Comparison of ENCODE assay signal across 24 cellular contexts in the genomic region with DNA sequence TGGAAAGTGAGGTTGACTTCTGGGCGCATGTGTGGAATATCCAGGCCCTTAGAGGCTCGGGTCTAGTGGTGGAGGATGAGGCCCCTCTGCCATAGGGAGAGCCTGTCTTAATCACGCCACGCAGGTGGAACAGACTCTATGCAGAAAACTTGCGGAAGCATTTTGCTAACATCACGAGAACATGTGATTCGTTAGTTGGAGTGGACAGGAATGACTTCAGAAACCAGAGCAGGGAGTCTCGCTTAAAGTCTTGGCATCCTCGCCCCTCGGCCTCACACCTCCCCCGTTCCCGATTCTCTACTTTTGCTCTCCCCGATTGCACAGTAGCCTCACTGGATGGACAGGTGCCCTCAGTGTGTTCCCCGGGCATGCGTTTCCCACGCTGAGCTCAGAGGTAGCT.
DNase-seq lines count a peak whose midpoint lies in the region; ATAC-seq and TF ChIP-seq lines count a peak whose summit lies in the region.
"Had no signal": no experiment of that assay in that cellular context is flagged by ENCODE, and none has a peak within 500 bp of the region (broad histone marks: within the 10 kb centered on the region; RNA-seq: fewer than 3 reads in every experiment).

No MANE protein-coding gene starts in this region.

- H3K9me3 Mint-ChIP-seq in activated naive CD8-positive, alpha-beta T cell treated with anti-CD3 and anti-CD28 coated beads, Interleukin-2, amount 50 U/mL, for 24 hours = no peaks in the 10 kb centered on the region
- H3K9me3 Mint-ChIP-seq: CD14-positive monocyte; CD4-positive, alpha-beta T cell; CD8-positive, alpha-beta memory T cell had no signal

- TF ChIP-seq EP300 in sigmoid colon (IDR thresholded peaks at IDR 0.05) = no peak

- H3K4me3 ChIP-seq in heart right ventricle (no peak overlapping the region), sigmoid colon (no peak overlapping the region)
- H3K4me3 ChIP-seq: A549; BLaER1 treated with 17β-estradiol and CSF1 and Interleukin-3, amounts not matched to agents 10 nM and 100 nM; GM12878; GM23248 had no signal

- H3K36me3 Mint-ChIP-seq in activated naive CD8-positive, alpha-beta T cell treated with anti-CD3 and anti-CD28 coated beads, Interleukin-2, amount 50 U/mL, for 24 hours (ENCODE audit: low read depth) = no peaks in the 10 kb centered on the region
- H3K36me3 Mint-ChIP-seq: CD14-positive monocyte had no signal

- H3K27me3 ChIP-seq in heart right ventricle (no peaks in the 10 kb centered on the region), sigmoid colon (no peaks in the 10 kb centered on the region)
- H3K27me3 ChIP-seq: BE2C; BLaER1 treated with 17β-estradiol and CSF1 and Interleukin-3, amounts not matched to agents 10 nM and 100 nM had no signal

- TF ChIP-seq POLR2A in sigmoid colon (IDR thresholded peaks at IDR 0.05) = no peak

- peaks cover 6% of the 10 kb centered on the region for H3K27me3 Mint-ChIP-seq in activated naive CD8-positive, alpha-beta T cell treated with anti-CD3 and anti-CD28 coated beads, Interleukin-2, amount 50 U/mL, for 24 hours
- H3K27me3 Mint-ChIP-seq: CD8-positive, alpha-beta memory T cell had no signal

- H3K27ac Mint-ChIP-seq in activated naive CD8-positive, alpha-beta T cell treated with anti-CD3 and anti-CD28 coated beads, Interleukin-2, amount 50 U/mL, for 24 hours = no peak overlapping the region
- H3K27ac Mint-ChIP-seq: CD4-positive, alpha-beta T cell had no signal

- no peak overlapping the region for H3K4me3 Mint-ChIP-seq in activated naive CD8-positive, alpha-beta T cell treated with anti-CD3 and anti-CD28 coated beads, Interleukin-2, amount 50 U/mL, for 24 hours
- H3K4me3 Mint-ChIP-seq: CD14-positive monocyte; CD4-positive, alpha-beta T cell; CD8-positive, alpha-beta memory T cell had no signal

- H3K27ac ChIP-seq in heart right ventricle (no peak overlapping the region), sigmoid colon (no peak overlapping the region)
- H3K27ac ChIP-seq: A549; BLaER1 treated with 17β-estradiol and CSF1 and Interleukin-3, amounts not matched to agents 10 nM and 100 nM; GM23248 had no signal

- no peak for TF ChIP-seq CTCF in heart right ventricle (IDR thresholded peaks at IDR 0.05)
- no peak for TF ChIP-seq CTCF in sigmoid colon (IDR thresholded peaks at IDR 0.05)

- WGBS in heart right ventricle, 2 donors = 96 to 98% methylated on average over 16 of the region's 16 CpGs
- WGBS in sigmoid colon, 2 donors = 94 to 95% methylated on average over 16 of the region's 16 CpGs

- no peaks in the 10 kb centered on the region for H3K4me1 ChIP-seq in heart right ventricle
- no peaks in the 10 kb centered on the region for H3K4me1 ChIP-seq in sigmoid colon
- H3K4me1 ChIP-seq: A549, BE2C had no signal

- H3K9me3 ChIP-seq in heart right ventricle (peaks cover 0 to 4% (median 0%) of the 10 kb centered on the region in 11 donors), sigmoid colon (no peaks in the 10 kb centered on the region)
- H3K9me3 ChIP-seq: A549, BE2C had no signal

- H3K4me1 Mint-ChIP-seq in activated naive CD8-positive, alpha-beta T cell treated with anti-CD3 and anti-CD28 coated beads, Interleukin-2, amount 50 U/mL, for 24 hours = no peaks in the 10 kb centered on the region
- H3K4me1 Mint-ChIP-seq: CD14-positive monocyte; CD8-positive, alpha-beta memory T cell had no signal

- H3K36me3 ChIP-seq in heart right ventricle (peaks cover 0 to 4% (median 0%) of the 10 kb centered on the region in 9 donors), sigmoid colon (peaks cover 0 to 4% (median 0%) of the 10 kb centered on the region in 4 donors)
- H3K36me3 ChIP-seq: BE2C had no signal

- ATAC-seq in heart right ventricle = no peak
- no peak for ATAC-seq in activated naive CD8-positive, alpha-beta T cell treated with anti-CD3 and anti-CD28 coated beads, Interleukin-2, amount 50 U/mL, for 24 hours
- no peak for ATAC-seq in SK-N-SH treated with all-trans-retinoic acid at 6 μM for 48 hours
- ATAC-seq: GM12878 had no signal

- intact Hi-C loops in cardiac septum (cut with DNase I) (no loop called here), heart right ventricle (cut with DNase I) (loop anchor here in 1 of 10 donors (10.0 kb wide), 1 partner anchor 210 kb away; no protein-coding TSS in a partner anchor), sigmoid colon (cut with DNase I) (no loop called here)

- DNase-seq in cardiac septum (ENCODE audit: low spot score) (peak; percentile 69), heart right ventricle (no peak), mesenteric fat pad (ENCODE audit: low spot score) (peak; percentile 55), sigmoid colon (peak; percentile 15), NCI-H1105 treated with DMSO at 0.1 percent for 48 hours (lab: John Stamatoyannopoulos, UW) (no peak)
- no peak for DNase-seq in activated naive CD8-positive, alpha-beta T cell treated with anti-CD3 and anti-CD28 coated beads, Interleukin-2, amount 50 U/mL, for 24 hours
- DNase-seq: 8988T; ACHN; AML-193; BE2C; CD4-positive, alpha-beta T cell; CD8-positive, alpha-beta memory T cell; DMS 273 treated with DMSO at 0.1 percent for 48 hours; DMS79; EL; GDM1; GM23248; H7; HCEC 1CT had no signal

TF ChIP-seq in SK-N-SH treated with all-trans-retinoic acid at 6 μM for 48 hours, 23 proteins besides CTCF, POLR2A, EP300 and RAD21:
- TF ChIP-seq OSR1 (CRISPR knock-in tag; IDR thresholded peaks at IDR 0.05) (no peak), RARB (CRISPR knock-in tag; IDR thresholded peaks at IDR 0.05) (no peak), TOX (CRISPR knock-in tag; IDR thresholded peaks at IDR 0.05; ENCODE audit: borderline replicate concordance) (no peak), CSDC2 (CRISPR knock-in tag; IDR thresholded peaks at IDR 0.05) (no peak), PPARA (CRISPR knock-in tag; IDR thresholded peaks at IDR 0.05; ENCODE audit: borderline replicate concordance) (no peak), TCF4 (CRISPR knock-in tag; IDR thresholded peaks at IDR 0.05; ENCODE audit: borderline replicate concordance) (no peak), SNAI2 (CRISPR knock-in tag; IDR thresholded peaks at IDR 0.05) (no peak)
- TF ChIP-seq, protein P1, sequence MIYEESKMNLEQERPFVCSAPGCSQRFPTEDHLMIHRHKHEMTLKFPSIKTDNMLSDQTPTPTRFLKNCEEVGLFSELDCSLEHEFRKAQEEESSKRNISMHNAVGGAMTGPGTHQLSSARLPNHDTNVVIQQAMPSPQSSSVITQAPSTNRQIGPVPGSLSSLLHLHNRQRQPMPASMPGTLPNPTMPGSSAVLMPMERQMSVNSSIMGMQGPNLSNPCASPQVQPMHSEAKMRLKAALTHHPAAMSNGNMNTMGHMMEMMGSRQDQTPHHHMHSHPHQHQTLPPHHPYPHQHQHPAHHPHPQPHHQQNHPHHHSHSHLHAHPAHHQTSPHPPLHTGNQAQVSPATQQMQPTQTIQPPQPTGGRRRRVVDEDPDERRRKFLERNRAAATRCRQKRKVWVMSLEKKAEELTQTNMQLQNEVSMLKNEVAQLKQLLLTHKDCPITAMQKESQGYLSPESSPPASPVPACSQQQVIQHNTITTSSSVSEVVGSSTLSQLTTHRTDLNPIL (CRISPR knock-in tag; IDR thresholded peaks at IDR 0.05; ENCODE audit: low read depth) = no peak

Comparison
In these comparisons a context has a peak if more than half of its experiments do, and no peak if none do; other contexts are left out.
1. DNase-seq: peak in cardiac septum (single experiment), mesenteric fat pad (single experiment) and sigmoid colon (single experiment); none in heart right ventricle (0 of 2), activated naive CD8-positive, alpha-beta T cell treated with anti-CD3 and anti-CD28 coated beads, Interleukin-2, amount 50 U/mL, for 24 hours (single experiment) and NCI-H1105 treated with DMSO at 0.1 percent for 48 hours (single experiment).